ENCODE assay signal across 30 cellular contexts in the genomic region with DNA sequence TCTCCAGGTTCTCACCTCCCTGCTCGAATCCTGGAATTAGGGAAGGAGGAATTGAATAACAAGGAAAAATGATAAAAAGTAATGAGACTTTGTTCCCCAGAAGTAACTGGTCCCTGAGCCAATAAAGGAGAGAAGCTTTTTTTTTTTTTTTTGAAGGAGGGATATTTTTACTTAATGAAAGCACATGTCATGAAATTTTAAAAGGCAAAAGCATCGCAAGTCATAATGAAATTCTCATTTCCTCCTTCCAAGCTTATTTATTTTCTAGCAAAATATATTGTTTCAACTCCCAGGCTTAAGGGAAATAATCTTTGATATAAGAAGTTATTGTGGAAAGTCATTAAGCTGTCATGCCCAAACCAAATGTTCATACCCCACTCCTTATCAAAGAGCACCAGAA. TPM values are rescaled to one million over a fixed set of nuclear protein-coding genes. Genes with fewer than 3 reads are reported as not detected.
DNase-seq lines count a peak whose midpoint lies in the region; ATAC-seq and TF ChIP-seq lines count a peak whose summit lies in the region.
"Had no signal": no experiment of that assay in that cellular context is flagged by ENCODE, and none has a peak within 500 bp of the region (broad histone marks: within the 10 kb centered on the region; RNA-seq: fewer than 3 reads in every experiment).

No MANE protein-coding gene starts in this region.

- H3K9me3 ChIP-seq in ascending aorta: peaks cover 0 to 5% of the 10 kb centered on the region in 2 donors
- H3K9me3 ChIP-seq: esophagus muscularis mucosa, lower lobe of right lung, SJCRH30 had no signal

- H3K27me3 ChIP-seq in ascending aorta: no peaks in the 10 kb centered on the region
- H3K27me3 ChIP-seq: esophagus muscularis mucosa, foreskin keratinocyte, heart left ventricle, SJCRH30 had no signal

- no peaks in the 10 kb centered on the region for H3K4me1 ChIP-seq in ascending aorta
- H3K4me1 ChIP-seq: esophagus muscularis mucosa, heart left ventricle, lower lobe of right lung, SJCRH30 had no signal

- H3K27ac ChIP-seq in ascending aorta (no peak overlapping the region), caudate nucleus (ENCODE audit: low read depth, low read length) (no peak overlapping the region)
- H3K27ac ChIP-seq: esophagus muscularis mucosa, foreskin keratinocyte, heart left ventricle, HL-60, lower lobe of right lung, SJCRH30, skin epidermis had no signal

- ATAC-seq in GM18867 (IDR thresholded peaks at IDR 0.05; ENCODE audit: unreplicated experiment) (peak; percentile 20), GM21423 (IDR thresholded peaks at IDR 0.05; ENCODE audit: unreplicated experiment) (peak; percentile 21), HG03565 (IDR thresholded peaks at IDR 0.05; ENCODE audit: unreplicated experiment) (peak; percentile 21), GM21576 (IDR thresholded peaks at IDR 0.05; ENCODE audit: unreplicated experiment) (no peak)
- ATAC-seq: foreskin keratinocyte; heart left ventricle; lower lobe of right lung; stimulated activated naive CD8-positive, alpha-beta T cell treated with anti-CD3 and anti-CD28 coated beads, Interleukin-15, amount 100 ng/mL, for 72 hours had no signal

- TF ChIP-seq CTCF in ascending aorta (IDR thresholded peaks at IDR 0.05): no peak

- H3K36me3 ChIP-seq in ascending aorta: peaks cover 0 to 4% of the 10 kb centered on the region in 2 donors
- H3K36me3 ChIP-seq: SJCRH30 had no signal

- peak; percentile 18 for DNase-seq in CD1c-positive myeloid dendritic cell (ENCODE audit: extremely low spot score)
- DNase-seq in ascending aorta (ENCODE audit: low spot score in 2 of 2): no peak
- no peak for DNase-seq in caudate nucleus (lab: John Stamatoyannopoulos, UW)
- no peak for DNase-seq in cortex of kidney (lab: John Stamatoyannopoulos, UW)
- DNase-seq: activated CD4-positive, alpha-beta T cell treated with anti-CD3 and anti-CD28 coated beads, Interleukin-2, amount 50 U/mL, for 48 hours; activated CD8-positive, alpha-beta memory T cell treated with anti-CD3 and anti-CD28 coated beads, Interleukin-2, amount 50 U/mL, for 48 hours; COR-L47; DMS79; endodermal cell; foreskin keratinocyte; GDM1; H9; heart left ventricle; kidney glomerular epithelial cell; lower lobe of right lung; NCI-H1436 treated with DMSO at 0.1 percent for 48 hours; NCI-H2107; NCI-H446; NCI-H774; nephron progenitor cell; retina; SJCRH30 had no signal

- H3K4me3 ChIP-seq in ascending aorta: no peak overlapping the region
- H3K4me3 ChIP-seq: esophagus muscularis mucosa, heart left ventricle, lower lobe of right lung, SJCRH30, skin epidermis had no signal

- intact Hi-C loops in ascending aorta (cut with DNase I): no loop called here

RNA-seq across cellular contexts. Expression of gene ABCC2, which starts 16.8 kb away (rescaled TPM):
- total RNA-seq in ascending aorta: 0.96 TPM

RNA-seq across cellular contexts. Expression of gene CUTC, which starts 33.6 kb away (rescaled TPM):
- total RNA-seq in ascending aorta: 8.0 TPM

RNA-seq across cellular contexts. Expression of gene COX15, which starts 33.7 kb away (rescaled TPM):
- total RNA-seq in ascending aorta: 22.0 TPM
